Comparison of ENCODE assay signal across 14 cellular contexts in genomic region chr22:24410110-24410856, GRCh38. TPM values are rescaled to one million over a fixed set of nuclear protein-coding genes. Genes with fewer than 3 reads are reported as not detected.
DNase-seq lines count a peak whose midpoint lies in the region; ATAC-seq, FAIRE-seq and TF ChIP-seq lines count a peak whose summit lies in the region.
"Had no signal": no experiment of that assay in that cellular context is flagged by ENCODE, and none has a peak within 500 bp of the region (broad histone marks: within the 10 kb centered on the region; RNA-seq: fewer than 3 reads in every experiment).

No MANE protein-coding gene starts in this region.

- peaks cover 9% of the 10 kb centered on the region for H3K36me3 ChIP-seq in CD8-positive, alpha-beta memory T cell (ENCODE audit: insufficient read depth, low read length)
- peaks cover under 1 to 1% of the 10 kb centered on the region in 2 donors for H3K36me3 ChIP-seq in kidney (ENCODE audit: control insufficient read depth in 1 of 2, insufficient read depth in 2 of 2, low read length in 2 of 2)
- peaks cover 14% of the 10 kb centered on the region for H3K36me3 ChIP-seq in BE2C

- ATAC-seq in GM21390 (IDR thresholded peaks at IDR 0.05; ENCODE audit: unreplicated experiment) (no peak), HG03520 (IDR thresholded peaks at IDR 0.05; ENCODE audit: unreplicated experiment) (no peak)
- ATAC-seq: left colon, upper lobe of right lung had no signal

- H3K27ac Mint-ChIP-seq in CD8-positive, alpha-beta memory T cell: peak overlapping the region; percentile 51 to 92 (median 70)
- no peak overlapping the region for H3K27ac Mint-ChIP-seq in HFFc6
- H3K27ac Mint-ChIP-seq in activated T-helper 2 cell treated with anti-CD3 and anti-CD28 coated beads, Interferon-gamma antibody, Interleukin-2, Interleukin-4, amounts not matched to agents 10 μg/mL and 5 μg/mL and 100 μg/mL, durations not matched to agents 14 hours and 24 hours and 36 hours: peak overlapping the region; percentile 37

- peaks cover 0 to 45% (median under 1%) of the 10 kb centered on the region in 3 donors for H3K36me3 Mint-ChIP-seq in CD8-positive, alpha-beta memory T cell
- 0 out of 2 replicates have a peak, but pooled peaks cover 3% of the 10 kb centered on the region for H3K36me3 Mint-ChIP-seq in HFFc6 (ENCODE audit: low read depth)
- H3K36me3 Mint-ChIP-seq in activated T-helper 2 cell treated with anti-CD3 and anti-CD28 coated beads, Interferon-gamma antibody, Interleukin-2, Interleukin-4, amounts not matched to agents 10 μg/mL and 5 μg/mL and 100 μg/mL, durations not matched to agents 14 hours and 24 hours and 36 hours (ENCODE audit: low read depth): peaks cover 4% of the 10 kb centered on the region

- TF ChIP-seq CTCF in HFFc6 (IDR thresholded peaks at IDR 0.05) (no peak), kidney (IDR thresholded peaks at IDR 0.05; ENCODE audit: borderline replicate concordance, extremely low read depth, insufficient read depth) (no peak), BE2C (IDR thresholded peaks at IDR 0.05; ENCODE audit: low read depth, low read length) (no peak)

- H3K27me3 Mint-ChIP-seq in CD8-positive, alpha-beta memory T cell: no peaks in the 10 kb centered on the region
- no peaks in the 10 kb centered on the region for H3K27me3 Mint-ChIP-seq in HFFc6 (ENCODE audit: insufficient read depth)
- no peaks in the 10 kb centered on the region for H3K27me3 Mint-ChIP-seq in activated T-helper 2 cell treated with anti-CD3 and anti-CD28 coated beads, Interferon-gamma antibody, Interleukin-2, Interleukin-4, amounts not matched to agents 10 μg/mL and 5 μg/mL and 100 μg/mL, durations not matched to agents 14 hours and 24 hours and 36 hours (ENCODE audit: low read depth)
- H3K27me3 Mint-ChIP-seq: brain had no signal

- peak overlapping the region in 5 of 7 donors; percentile 52 to 77 (median 69) for H3K4me3 Mint-ChIP-seq in CD8-positive, alpha-beta memory T cell
- no peak overlapping the region for H3K4me3 Mint-ChIP-seq in HFFc6
- no peak overlapping the region for H3K4me3 Mint-ChIP-seq in activated T-helper 2 cell treated with anti-CD3 and anti-CD28 coated beads, Interferon-gamma antibody, Interleukin-2, Interleukin-4, amounts not matched to agents 10 μg/mL and 5 μg/mL and 100 μg/mL, durations not matched to agents 14 hours and 24 hours and 36 hours (ENCODE audit: low read depth)
- H3K4me3 Mint-ChIP-seq: brain had no signal

- no peaks in the 10 kb centered on the region for H3K9me3 ChIP-seq in CD8-positive, alpha-beta memory T cell (ENCODE audit: low read length)
- no peaks in the 10 kb centered on the region for H3K9me3 ChIP-seq in kidney (ENCODE audit: control insufficient read depth in 1 of 2, low read length in 2 of 2)
- H3K9me3 ChIP-seq in BE2C: no peaks in the 10 kb centered on the region
- H3K9me3 ChIP-seq: upper lobe of right lung had no signal

- H3K27ac ChIP-seq in CD8-positive, alpha-beta memory T cell (ENCODE audit: low read depth, low read length): no peak overlapping the region
- no peak overlapping the region for H3K27ac ChIP-seq in kidney (ENCODE audit: low read depth in 2 of 2, low read length in 2 of 2)
- H3K27ac ChIP-seq: upper lobe of right lung had no signal

- DNase-seq in CD8-positive, alpha-beta memory T cell: peak in 3 of 5 donors; percentile 28 to 69 (median 58)
- DNase-seq in HFFc6 (peak; percentile 30), kidney (peak; percentile 46), BE2C (no peak), DMS114 treated with DMSO at 0.1 percent for 48 hours (lab: John Stamatoyannopoulos, UW; ENCODE audit: unreplicated experiment) (no peak)
- DNase-seq in activated T-helper 2 cell treated with anti-CD3 and anti-CD28 coated beads, Interferon-gamma antibody, Interleukin-2, Interleukin-4, amounts not matched to agents 10 μg/mL and 5 μg/mL and 100 μg/mL, durations not matched to agents 14 hours and 24 hours and 36 hours (ENCODE audit: low spot score): no peak
- DNase-seq: DMS79 treated with DMSO at 0.1 percent for 48 hours, left colon, NCI-H1694, upper lobe of right lung had no signal

- FAIRE-seq in kidney (lab: Jason Lieb, UNC): no peak
- FAIRE-seq: TTC549 had no signal

- POLR2A ChIA-PET in CD8-positive, alpha-beta memory T cell (lab: Charles Lee): no interaction called here

- intact Hi-C loops in activated T-helper 2 cell treated with anti-CD3 and anti-CD28 coated beads, Interferon-gamma antibody, Interleukin-2, Interleukin-4, amounts not matched to agents 10 μg/mL and 5 μg/mL and 100 μg/mL, durations not matched to agents 14 hours and 24 hours and 36 hours (cut with micrococcal nuclease): no loop called here
- intact Hi-C loops in kidney (cut with DNase I): no loop called here

- no peaks in the 10 kb centered on the region for H3K27me3 ChIP-seq in CD8-positive, alpha-beta memory T cell (ENCODE audit: insufficient read depth, low read length, poor library complexity, severe bottlenecking)
- H3K27me3 ChIP-seq in BE2C: no peaks in the 10 kb centered on the region
- H3K27me3 ChIP-seq: upper lobe of right lung had no signal

- H3K9ac ChIP-seq in kidney (ENCODE audit: low read length in 2 of 2): no peak overlapping the region

- no peak overlapping the region for H3K4me3 ChIP-seq in CD8-positive, alpha-beta memory T cell (ENCODE audit: low read length)
- no peak overlapping the region for H3K4me3 ChIP-seq in kidney (ENCODE audit: low read length in 2 of 2)
- no peak overlapping the region for H3K4me3 ChIP-seq in BE2C (ENCODE audit: low read depth, low read length)
- H3K4me3 ChIP-seq: upper lobe of right lung had no signal

- H3K4me1 ChIP-seq in CD8-positive, alpha-beta memory T cell (ENCODE audit: insufficient read depth, low read length): peaks cover 36% of the 10 kb centered on the region
- H3K4me1 ChIP-seq in kidney (ENCODE audit: control insufficient read depth in 1 of 2, insufficient read depth in 1 of 2, low read depth in 1 of 2, low read length in 2 of 2) (peaks cover 9 to 22% of the 10 kb centered on the region in 2 donors), BE2C (peaks cover 27% of the 10 kb centered on the region)

- no peaks in the 10 kb centered on the region for H3K9me3 Mint-ChIP-seq in CD8-positive, alpha-beta memory T cell
- H3K9me3 Mint-ChIP-seq in HFFc6: no peaks in the 10 kb centered on the region
- no peaks in the 10 kb centered on the region for H3K9me3 Mint-ChIP-seq in activated T-helper 2 cell treated with anti-CD3 and anti-CD28 coated beads, Interferon-gamma antibody, Interleukin-2, Interleukin-4, amounts not matched to agents 10 μg/mL and 5 μg/mL and 100 μg/mL, durations not matched to agents 14 hours and 24 hours and 36 hours
- H3K9me3 Mint-ChIP-seq: brain had no signal

- CTCF ChIA-PET in CD8-positive, alpha-beta memory T cell (lab: Charles Lee): interaction anchor here (1.1 to 2.9 kb wide), 3 partner anchors 11 to 76 kb away, joined by 3 to 11 read pairs (median 4); no protein-coding TSS in a partner anchor

- peaks cover 40 to 48% (median 40%) of the 10 kb centered on the region in 3 donors for H3K4me1 Mint-ChIP-seq in CD8-positive, alpha-beta memory T cell
- H3K4me1 Mint-ChIP-seq in HFFc6 (ENCODE audit: low read depth): peaks cover 24% of the 10 kb centered on the region
- peaks cover 28% of the 10 kb centered on the region for H3K4me1 Mint-ChIP-seq in activated T-helper 2 cell treated with anti-CD3 and anti-CD28 coated beads, Interferon-gamma antibody, Interleukin-2, Interleukin-4, amounts not matched to agents 10 μg/mL and 5 μg/mL and 100 μg/mL, durations not matched to agents 14 hours and 24 hours and 36 hours (ENCODE audit: low read depth)

RNA-seq across cellular contexts. Expression of gene ADORA2A, which starts 17.1 kb away (rescaled TPM):
- total RNA-seq in CD8-positive, alpha-beta memory T cell: 10 to 100 TPM; 23.2 to 26.7 TPM
- 89.6 TPM for polyA plus RNA-seq in CD8-positive, alpha-beta memory T cell
- 1 to 10 TPM; 1.1 to 2.9 (median 1.4) TPM for total RNA-seq in HFFc6 (2021; fragmentation: NEBNext Ultra II Directional; extraction: Animal tissue kit (Norgen Biotek cat#: 25700))
- 20.2 and 23.8 TPM in 2 replicates for total RNA-seq in activated T-helper 2 cell treated with anti-CD3 and anti-CD28 coated beads, Interferon-gamma antibody, Interleukin-2, Interleukin-4, amounts not matched to agents 10 μg/mL and 5 μg/mL and 100 μg/mL, durations not matched to agents 14 hours and 24 hours and 36 hours
- 6.9 TPM for total RNA-seq in kidney
- polyA plus RNA-seq in kidney (ENCODE audit: insufficient read depth, low read depth, low replicate concordance): 6.1 TPM
- 5.2 TPM for polyA plus RNA-seq in BE2C (2012; ENCODE audit: insufficient read depth, insufficient read length, low read depth)

Comparison
In these comparisons a context has a peak if more than half of its experiments do, and no peak if none do; other contexts are left out.
1. DNase-seq: peak in CD8-positive, alpha-beta memory T cell (3 of 5), HFFc6 (single experiment) and kidney (single experiment); none in activated T-helper 2 cell treated with anti-CD3 and anti-CD28 coated beads, Interferon-gamma antibody, Interleukin-2, Interleukin-4, amounts not matched to agents 10 μg/mL and 5 μg/mL and 100 μg/mL, durations not matched to agents 14 hours and 24 hours and 36 hours (single experiment), BE2C (single experiment) and DMS114 treated with DMSO at 0.1 percent for 48 hours (single experiment).
2. H3K4me3 Mint-ChIP-seq: peak in CD8-positive, alpha-beta memory T cell (5 of 7); none in HFFc6 (single experiment) and activated T-helper 2 cell treated with anti-CD3 and anti-CD28 coated beads, Interferon-gamma antibody, Interleukin-2, Interleukin-4, amounts not matched to agents 10 μg/mL and 5 μg/mL and 100 μg/mL, durations not matched to agents 14 hours and 24 hours and 36 hours (single experiment).